15 cellular contexts compared by ENCODE assay signal in the genomic region with DNA sequence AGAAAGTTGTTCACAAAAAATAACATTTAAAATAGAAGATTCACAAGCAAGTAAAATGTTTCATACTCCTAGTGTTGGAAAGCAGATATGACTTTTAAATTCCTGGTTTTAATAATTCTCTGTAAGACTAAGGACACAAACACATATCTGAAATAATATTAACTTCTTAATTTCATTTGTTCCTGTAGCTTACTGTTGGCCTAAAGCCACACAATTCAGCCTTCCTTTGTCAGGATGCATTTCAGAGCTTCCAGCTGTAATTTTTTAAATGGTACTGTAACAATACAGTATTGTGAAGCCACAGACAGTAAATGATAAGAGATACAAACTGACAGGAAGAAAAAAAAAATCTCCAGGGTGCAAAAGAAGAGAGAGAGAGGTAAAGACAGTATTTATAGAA.
"Had no signal": no experiment of that assay in that cellular context is flagged by ENCODE, and none has a peak within 500 bp of the region (broad histone marks: within the 10 kb centered on the region; RNA-seq: fewer than 3 reads in every experiment).

No MANE protein-coding gene starts in this region.

- H3K9me3 ChIP-seq: body of pancreas, colonic mucosa, esophagus muscularis mucosa, tibial artery had no signal

- DNase-seq: activated CD4-positive, alpha-beta T cell treated with anti-CD3 and anti-CD28 coated beads, Interleukin-2, amount 10 ng/mL, durations not matched to agents 7 days and 5 days; activated CD8-positive, alpha-beta memory T cell treated with anti-CD3 and anti-CD28 coated beads, Interleukin-2, amount 50 U/mL, for 4 hours; activated naive CD4-positive, alpha-beta T cell treated with anti-CD3 and anti-CD28 coated beads for 36 hours; activated T-cell treated with anti-CD3 and anti-CD28 coated beads, Interleukin-2, amount 50 U/mL, for 4 hours; body of pancreas; central memory CD4-positive, alpha-beta T cell; colonic mucosa; mesendoderm; naive thymus-derived CD8-positive, alpha-beta T cell; retina; stimulated activated naive CD4-positive, alpha-beta T cell treated with Interleukin-2 at 50 U/mL for 16 hours; tibial artery had no signal

- H3K27me3 Mint-ChIP-seq: activated CD4-positive, alpha-beta T cell treated with anti-CD3 and anti-CD28 coated beads, Interleukin-2, amount 10 ng/mL, durations not matched to agents 7 days and 5 days; naive thymus-derived CD8-positive, alpha-beta T cell had no signal

- ATAC-seq: activated CD4-positive, CD25-positive, alpha-beta regulatory T cell treated with anti-CD3 and anti-CD28 coated beads, Interleukin-2, amount 50 U/mL, for 24 hours; activated T-cell treated with anti-CD3 and anti-CD28 coated beads, Interleukin-2, amount 50 U/mL, for 4 hours; body of pancreas; naive thymus-derived CD8-positive, alpha-beta T cell had no signal

- H3K4me3 ChIP-seq: body of pancreas, colonic mucosa, esophagus muscularis mucosa, tibial artery had no signal

- H3K27ac Mint-ChIP-seq: activated CD4-positive, alpha-beta T cell treated with anti-CD3 and anti-CD28 coated beads, Interleukin-2, amount 10 ng/mL, durations not matched to agents 7 days and 5 days; activated naive CD4-positive, alpha-beta T cell treated with anti-CD3 and anti-CD28 coated beads for 36 hours had no signal

- H3K4me1 Mint-ChIP-seq: activated CD4-positive, alpha-beta T cell treated with anti-CD3 and anti-CD28 coated beads, Interleukin-2, amount 10 ng/mL, durations not matched to agents 7 days and 5 days had no signal

- H3K4me3 Mint-ChIP-seq: activated CD4-positive, alpha-beta T cell treated with anti-CD3 and anti-CD28 coated beads, Interleukin-2, amount 10 ng/mL, durations not matched to agents 7 days and 5 days; activated naive CD4-positive, alpha-beta T cell treated with anti-CD3 and anti-CD28 coated beads for 36 hours; activated T-cell treated with anti-CD3 and anti-CD28 coated beads, Interleukin-2, amount 50 U/mL, for 4 hours; naive thymus-derived CD8-positive, alpha-beta T cell had no signal

- FAIRE-seq: urothelium cell line had no signal
